In genomic region chr12:108840605-108841328, GRCh38 we compare ENCODE assay signal across 12 cellular contexts. TPM values are rescaled to one million over a fixed set of nuclear protein-coding genes. Genes with fewer than 3 reads are reported as not detected.
DNase-seq lines count a peak whose midpoint lies in the region; ATAC-seq and TF ChIP-seq lines count a peak whose summit lies in the region.
"Had no signal": no experiment of that assay in that cellular context is flagged by ENCODE, and none has a peak within 500 bp of the region (broad histone marks: within the 10 kb centered on the region; RNA-seq: fewer than 3 reads in every experiment).

No MANE protein-coding gene starts in this region.

- POLR2A ChIA-PET in AG04450 (lab: Yijun Ruan, JAX) = interaction anchor here (1.0 to 4.4 kb wide), 2 partner anchors 9 to 14 kb away, joined by 9 to 22 read pairs; no protein-coding TSS in a partner anchor

- H3K27me3 ChIP-seq in AG04450 (ENCODE audit: control insufficient read depth, insufficient read depth, low read length) = no peaks in the 10 kb centered on the region

- H3K4me3 Mint-ChIP-seq in nephron progenitor cell = no peak overlapping the region
- H3K4me3 Mint-ChIP-seq: central memory CD8-positive, alpha-beta T cell had no signal

- ATAC-seq in GM21390 (IDR thresholded peaks at IDR 0.05; ENCODE audit: unreplicated experiment) (no peak), HG02642 (IDR thresholded peaks at IDR 0.05; ENCODE audit: poor library complexity, unreplicated experiment) (no peak)

- H3K4me1 Mint-ChIP-seq in nephron progenitor cell = peaks cover 21% of the 10 kb centered on the region

- TF ChIP-seq CTCF in AG04450 (IDR thresholded peaks at IDR 0.05; ENCODE audit: low read depth, low read length) (no peak), choroid plexus epithelial cell (conservative IDR thresholded peaks at IDR 0.05; ENCODE audit: low read depth, low read length) (peak; percentile 7), nephron progenitor cell (IDR thresholded peaks at IDR 0.05) (no peak)

- H3K27me3 Mint-ChIP-seq in nephron progenitor cell (ENCODE audit: low read depth, poor library complexity) = peaks cover 3% of the 10 kb centered on the region
- H3K27me3 Mint-ChIP-seq: central memory CD8-positive, alpha-beta T cell had no signal

- H3K9me3 ChIP-seq in AG04450 (ENCODE audit: control insufficient read depth, insufficient read depth, low read length) = peaks cover 4% of the 10 kb centered on the region

- CTCF ChIA-PET in AG04450 (lab: Charles Lee) = no interaction called here

- peaks cover 11% of the 10 kb centered on the region for H3K9me3 Mint-ChIP-seq in nephron progenitor cell
- H3K9me3 Mint-ChIP-seq: central memory CD8-positive, alpha-beta T cell had no signal

- H3K4me3 ChIP-seq in AG04450 (ENCODE audit: low read depth, low read length) (no peak overlapping the region), choroid plexus epithelial cell (ENCODE audit: low read depth, low read length) (no peak overlapping the region)

- H3K27ac Mint-ChIP-seq in nephron progenitor cell = peak overlapping the region; percentile 78

- DNase-seq in AG04450 (ENCODE audit: low read depth, low spot score) (no peak), M059J (ENCODE audit: low read depth) (peak; percentile 64), choroid plexus epithelial cell (ENCODE audit: low read depth) (peak; percentile 91), nephron progenitor cell (no peak), HuH-7.5 (ENCODE audit: low spot score) (no peak), UCSD-AML1 (lab: John Stamatoyannopoulos, UW; ENCODE audit: unreplicated experiment) (no peak)
- DNase-seq: DMS153, NCI-H1436 treated with DMSO at 0.1 percent for 48 hours had no signal

- H3K36me3 Mint-ChIP-seq in nephron progenitor cell (ENCODE audit: low read depth) = peaks cover 52% of the 10 kb centered on the region

- peak overlapping the region; percentile 98 for H3K27ac ChIP-seq in AG04450 (ENCODE audit: low read depth, low read length)

RNA-seq across cellular contexts. Expression of gene SSH1, which starts 16.6 kb away (rescaled TPM):
- 44.7 and 50.5 TPM in 2 replicates for polyA plus RNA-seq in AG04450 (2011; rRNA removed)
- polyA minus RNA-seq in AG04450 (2011; rRNA and poly(A)+ RNA removed) = 64.2 and 77.4 TPM in 2 replicates
- 10.5 and 20.1 TPM in 2 replicates for total RNA-seq in M059J (2014; rRNA removed; shearing (Covaris generic))

RNA-seq across cellular contexts. Expression of gene DAO, which starts 39.1 kb away (rescaled TPM):
- not detected in 2 replicates for polyA plus RNA-seq in AG04450 (2011; rRNA removed)
- polyA minus RNA-seq in AG04450 (2011; rRNA and poly(A)+ RNA removed) = not detected in 2 replicates
- not detected in 2 replicates for total RNA-seq in M059J (2014; rRNA removed; shearing (Covaris generic))
- total RNA-seq: lower leg skin had no signal

Comparison
In these comparisons a context has a peak if more than half of its experiments do, and no peak if none do; other contexts are left out.
1. DNase-seq: peak in M059J (single experiment) and choroid plexus epithelial cell (single experiment); none in AG04450 (single experiment), nephron progenitor cell (single experiment), HuH-7.5 (single experiment) and UCSD-AML1 (single experiment).